8 cellular contexts compared by ENCODE assay signal in genomic region chr17:8190506-8190905, GRCh38. TPM values are rescaled to one million over a fixed set of nuclear protein-coding genes. Genes with fewer than 3 reads are reported as not detected.
DNase-seq lines count a peak whose midpoint lies in the region; ATAC-seq and TF ChIP-seq lines count a peak whose summit lies in the region.

No MANE protein-coding gene starts in this region.

- H3K27ac ChIP-seq in OCI-LY3 (ENCODE audit: low read length) (peak overlapping the region; percentile 27; the same call in 1 of the 2 replicates), osteoblast (ENCODE audit: low read depth, low read length) (no peak overlapping the region)

- no peaks in the 10 kb centered on the region for H3K27me3 ChIP-seq in OCI-LY3 (ENCODE audit: low read depth, low read length)
- no peaks in the 10 kb centered on the region for H3K27me3 ChIP-seq in endocrine pancreas (ENCODE audit: control insufficient read depth, insufficient read depth, low read length)
- H3K27me3 ChIP-seq in osteoblast (ENCODE audit: insufficient read depth, low read length) = no peaks in the 10 kb centered on the region

- no peaks in the 10 kb centered on the region for H3K36me3 ChIP-seq in OCI-LY3 (replicated peaks; ENCODE audit: low read depth, low read length)
- H3K36me3 ChIP-seq in endocrine pancreas (ENCODE audit: control insufficient read depth, insufficient read depth, low read length) = no peaks in the 10 kb centered on the region
- H3K36me3 ChIP-seq in osteoblast (ENCODE audit: insufficient read depth, low read length) = no peaks in the 10 kb centered on the region

- H3K4me2 ChIP-seq in OCI-LY3 (ENCODE audit: low read length) (peak overlapping the region; percentile 95), osteoblast (ENCODE audit: insufficient read depth, low read length) (peak overlapping the region; percentile 75)

- DNase-seq in CMK (ENCODE audit: low read depth) (peak; percentile 27), osteoblast (ENCODE audit: insufficient read length, low spot score, missing footprints) (peak; percentile 14), NCI-H748 (lab: John Stamatoyannopoulos, UW; ENCODE audit: unreplicated experiment) (no peak), GOT3 (lab: John Stamatoyannopoulos, UW) (no peak), mesenteric fat pad (ENCODE audit: low spot score) (no peak)

- H2AFZ ChIP-seq in OCI-LY3 (ENCODE audit: low read depth, low read length) (peak overlapping the region; percentile 89), osteoblast (ENCODE audit: low read length) (peak overlapping the region; percentile 76)

- H3K4me3 ChIP-seq in OCI-LY3 (ENCODE audit: low read length) = peak overlapping the region; percentile 78
- peak overlapping the region; percentile 32 for H3K4me3 ChIP-seq in endocrine pancreas (ENCODE audit: control insufficient read depth, insufficient read depth, low read length)
- peak overlapping the region; percentile 93 for H3K4me3 ChIP-seq in osteoblast (ENCODE audit: insufficient read depth, low read length)

- H3K79me2 ChIP-seq in OCI-LY3 (ENCODE audit: low read length) (peaks cover 7% of the 10 kb centered on the region; the same call in 1 of the 2 replicates), osteoblast (ENCODE audit: insufficient read depth, low read length) (peaks cover 17% of the 10 kb centered on the region)

- H3K9me3 ChIP-seq in OCI-LY3 (ENCODE audit: insufficient read depth, low read length) (no peaks in the 10 kb centered on the region), endocrine pancreas (ENCODE audit: control insufficient read depth, low read length) (no peaks in the 10 kb centered on the region), osteoblast (ENCODE audit: low read depth, low read length) (no peaks in the 10 kb centered on the region)

- TF ChIP-seq CTCF in OCI-LY3 (IDR thresholded peaks at IDR 0.05; ENCODE audit: low read depth, low read length) (no peak), osteoblast (IDR thresholded peaks at IDR 0.05; ENCODE audit: extremely low read depth, low read depth, low read length) (no peak)

- ATAC-seq in HG02885 (IDR thresholded peaks at IDR 0.05; ENCODE audit: poor library complexity, unreplicated experiment) = no peak

- peaks cover 11% of the 10 kb centered on the region for H4K20me1 ChIP-seq in OCI-LY3 (ENCODE audit: insufficient read depth, low read length)
- H4K20me1 ChIP-seq in osteoblast (ENCODE audit: insufficient read depth, low read length) = peaks cover 17% of the 10 kb centered on the region

- H3K4me1 ChIP-seq in OCI-LY3 (ENCODE audit: low read length) (peaks cover 33% of the 10 kb centered on the region), endocrine pancreas (ENCODE audit: control insufficient read depth, insufficient read depth, low read length) (no peaks in the 10 kb centered on the region), osteoblast (ENCODE audit: insufficient read depth, low read length) (peaks cover 40% of the 10 kb centered on the region)

- H3K9ac ChIP-seq in OCI-LY3 (ENCODE audit: low read length) (peak overlapping the region; percentile 63), endocrine pancreas (ENCODE audit: control insufficient read depth, insufficient read depth, low read length) (no peak overlapping the region)

RNA-seq across cellular contexts. Expression of gene BORCS6, which starts 0.5 kb away (rescaled TPM):
- 9.4 and 11.5 TPM in 2 replicates for total RNA-seq in osteoblast
- 5.8 TPM for total RNA-seq in mesenteric fat pad

RNA-seq across cellular contexts. Expression of gene TMEM107, which starts 14.3 kb away (rescaled TPM):
- total RNA-seq in osteoblast = 8.3 and 8.8 TPM in 2 replicates
- total RNA-seq in mesenteric fat pad = 16.3 TPM

RNA-seq across cellular contexts. Expression of gene AURKB, which starts 19.9 kb away (rescaled TPM):
- 3.6 and 4.7 TPM in 2 replicates for total RNA-seq in osteoblast
- not detected for total RNA-seq in mesenteric fat pad

RNA-seq across cellular contexts. Expression of gene VAMP2, which starts 27.8 kb away (rescaled TPM):
- total RNA-seq in osteoblast (5.3 and 5.4 TPM in 2 replicates), mesenteric fat pad (52.4 TPM)

RNA-seq across cellular contexts. Expression of gene PER1, which starts 38.3 kb away (rescaled TPM):
- total RNA-seq in osteoblast (11.2 and 16.6 TPM in 2 replicates), mesenteric fat pad (316 TPM)

Comparison
In these comparisons a context has a peak if more than half of its experiments do, and no peak if none do; other contexts are left out.
1. DNase-seq: peak in CMK (single experiment) and osteoblast (single experiment); none in NCI-H748 (single experiment), GOT3 (single experiment) and mesenteric fat pad (single experiment).
2. H3K4me3 ChIP-seq: peak in every context shown above with its lines; median percentile 93 in osteoblast; 78 in OCI-LY3; 32 in endocrine pancreas.